Comparison of ENCODE assay signal across 1 cellular context in the genomic region with DNA sequence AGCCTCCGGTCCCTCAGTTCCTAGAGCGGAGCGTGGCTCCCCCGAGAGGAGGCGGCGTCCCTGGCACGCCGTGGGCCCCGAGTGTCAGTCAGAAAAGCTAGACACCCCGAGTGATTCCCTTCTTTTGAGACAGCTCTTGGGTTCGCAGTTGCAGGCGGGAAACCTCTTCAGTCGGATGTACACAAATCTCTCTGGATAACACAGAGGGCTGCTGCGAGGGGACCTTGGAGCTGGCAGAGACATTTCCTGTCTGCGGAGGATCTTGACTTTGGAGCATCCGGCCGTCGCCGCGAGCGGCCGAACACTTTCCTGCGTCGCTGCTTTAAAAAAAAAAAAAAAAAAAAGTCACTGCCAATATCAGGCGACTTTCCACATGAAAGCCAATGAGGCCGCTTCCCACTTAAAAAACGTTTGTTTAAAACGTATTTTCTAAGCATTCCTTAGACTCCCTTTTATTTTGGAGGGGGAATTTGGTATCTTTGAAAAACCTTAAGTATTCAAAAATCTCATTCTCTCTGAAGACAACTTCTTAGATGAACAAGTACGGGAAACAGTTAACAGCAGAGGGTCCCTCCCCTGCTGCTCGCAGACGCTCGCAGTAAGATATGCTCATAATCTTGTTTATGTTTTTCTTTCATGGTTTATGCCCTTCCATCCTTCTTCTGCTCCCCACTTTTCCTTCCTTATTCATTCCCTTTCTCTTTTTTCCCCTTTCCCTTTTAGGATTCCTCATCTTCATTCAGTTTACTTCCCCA.
TF ChIP-seq lines count a peak whose summit lies in the region.

No MANE protein-coding gene starts in this region.

TF ChIP-seq in SK-N-SH, 30 proteins besides CTCF, POLR2A, EP300 and RAD21 (continued from another document):
- TF ChIP-seq, protein P1, sequence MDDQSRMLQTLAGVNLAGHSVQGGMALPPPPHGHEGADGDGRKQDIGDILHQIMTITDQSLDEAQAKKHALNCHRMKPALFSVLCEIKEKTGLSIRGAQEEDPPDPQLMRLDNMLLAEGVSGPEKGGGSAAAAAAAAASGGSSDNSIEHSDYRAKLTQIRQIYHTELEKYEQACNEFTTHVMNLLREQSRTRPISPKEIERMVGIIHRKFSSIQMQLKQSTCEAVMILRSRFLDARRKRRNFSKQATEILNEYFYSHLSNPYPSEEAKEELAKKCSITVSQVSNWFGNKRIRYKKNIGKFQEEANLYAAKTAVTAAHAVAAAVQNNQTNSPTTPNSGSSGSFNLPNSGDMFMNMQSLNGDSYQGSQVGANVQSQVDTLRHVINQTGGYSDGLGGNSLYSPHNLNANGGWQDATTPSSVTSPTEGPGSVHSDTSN (IDR thresholded peaks at IDR 0.05) = no peak
- TF ChIP-seq, protein P2, sequence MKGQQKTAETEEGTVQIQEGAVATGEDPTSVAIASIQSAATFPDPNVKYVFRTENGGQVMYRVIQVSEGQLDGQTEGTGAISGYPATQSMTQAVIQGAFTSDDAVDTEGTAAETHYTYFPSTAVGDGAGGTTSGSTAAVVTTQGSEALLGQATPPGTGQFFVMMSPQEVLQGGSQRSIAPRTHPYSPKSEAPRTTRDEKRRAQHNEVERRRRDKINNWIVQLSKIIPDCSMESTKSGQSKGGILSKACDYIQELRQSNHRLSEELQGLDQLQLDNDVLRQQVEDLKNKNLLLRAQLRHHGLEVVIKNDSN (IDR thresholded peaks at IDR 0.05; ENCODE audit: borderline replicate concordance, low read depth) = no peak
- peak; percentile 57; the same call in 1 of the 2 replicates for TF ChIP-seq GABPA (IDR thresholded peaks at IDR 0.05; ENCODE audit: low read depth)
- no peak for TF ChIP-seq GATA2 (CRISPR knock-in tag; IDR thresholded peaks at IDR 0.05)
- TF ChIP-seq, protein P3, sequence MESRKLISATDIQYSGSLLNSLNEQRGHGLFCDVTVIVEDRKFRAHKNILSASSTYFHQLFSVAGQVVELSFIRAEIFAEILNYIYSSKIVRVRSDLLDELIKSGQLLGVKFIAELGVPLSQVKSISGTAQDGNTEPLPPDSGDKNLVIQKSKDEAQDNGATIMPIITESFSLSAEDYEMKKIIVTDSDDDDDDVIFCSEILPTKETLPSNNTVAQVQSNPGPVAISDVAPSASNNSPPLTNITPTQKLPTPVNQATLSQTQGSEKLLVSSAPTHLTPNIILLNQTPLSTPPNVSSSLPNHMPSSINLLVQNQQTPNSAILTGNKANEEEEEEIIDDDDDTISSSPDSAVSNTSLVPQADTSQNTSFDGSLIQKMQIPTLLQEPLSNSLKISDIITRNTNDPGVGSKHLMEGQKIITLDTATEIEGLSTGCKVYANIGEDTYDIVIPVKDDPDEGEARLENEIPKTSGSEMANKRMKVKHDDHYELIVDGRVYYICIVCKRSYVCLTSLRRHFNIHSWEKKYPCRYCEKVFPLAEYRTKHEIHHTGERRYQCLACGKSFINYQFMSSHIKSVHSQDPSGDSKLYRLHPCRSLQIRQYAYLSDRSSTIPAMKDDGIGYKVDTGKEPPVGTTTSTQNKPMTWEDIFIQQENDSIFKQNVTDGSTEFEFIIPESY (IDR thresholded peaks at IDR 0.05; ENCODE audit: borderline replicate concordance, low read depth) = no peak
- peak; percentile 44; the same call in 1 of the 2 replicates for TF ChIP-seq TAF1 (IDR thresholded peaks at IDR 0.05; ENCODE audit: borderline replicate concordance, low read depth, low read length)
- TF ChIP-seq, protein P4, sequence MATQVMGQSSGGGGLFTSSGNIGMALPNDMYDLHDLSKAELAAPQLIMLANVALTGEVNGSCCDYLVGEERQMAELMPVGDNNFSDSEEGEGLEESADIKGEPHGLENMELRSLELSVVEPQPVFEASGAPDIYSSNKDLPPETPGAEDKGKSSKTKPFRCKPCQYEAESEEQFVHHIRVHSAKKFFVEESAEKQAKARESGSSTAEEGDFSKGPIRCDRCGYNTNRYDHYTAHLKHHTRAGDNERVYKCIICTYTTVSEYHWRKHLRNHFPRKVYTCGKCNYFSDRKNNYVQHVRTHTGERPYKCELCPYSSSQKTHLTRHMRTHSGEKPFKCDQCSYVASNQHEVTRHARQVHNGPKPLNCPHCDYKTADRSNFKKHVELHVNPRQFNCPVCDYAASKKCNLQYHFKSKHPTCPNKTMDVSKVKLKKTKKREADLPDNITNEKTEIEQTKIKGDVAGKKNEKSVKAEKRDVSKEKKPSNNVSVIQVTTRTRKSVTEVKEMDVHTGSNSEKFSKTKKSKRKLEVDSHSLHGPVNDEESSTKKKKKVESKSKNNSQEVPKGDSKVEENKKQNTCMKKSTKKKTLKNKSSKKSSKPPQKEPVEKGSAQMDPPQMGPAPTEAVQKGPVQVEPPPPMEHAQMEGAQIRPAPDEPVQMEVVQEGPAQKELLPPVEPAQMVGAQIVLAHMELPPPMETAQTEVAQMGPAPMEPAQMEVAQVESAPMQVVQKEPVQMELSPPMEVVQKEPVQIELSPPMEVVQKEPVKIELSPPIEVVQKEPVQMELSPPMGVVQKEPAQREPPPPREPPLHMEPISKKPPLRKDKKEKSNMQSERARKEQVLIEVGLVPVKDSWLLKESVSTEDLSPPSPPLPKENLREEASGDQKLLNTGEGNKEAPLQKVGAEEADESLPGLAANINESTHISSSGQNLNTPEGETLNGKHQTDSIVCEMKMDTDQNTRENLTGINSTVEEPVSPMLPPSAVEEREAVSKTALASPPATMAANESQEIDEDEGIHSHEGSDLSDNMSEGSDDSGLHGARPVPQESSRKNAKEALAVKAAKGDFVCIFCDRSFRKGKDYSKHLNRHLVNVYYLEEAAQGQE (IDR thresholded peaks at IDR 0.05; ENCODE audit: low read depth, low read length) = no peak
